Comparison of ENCODE assay signal across 8 cellular contexts in the genomic region with DNA sequence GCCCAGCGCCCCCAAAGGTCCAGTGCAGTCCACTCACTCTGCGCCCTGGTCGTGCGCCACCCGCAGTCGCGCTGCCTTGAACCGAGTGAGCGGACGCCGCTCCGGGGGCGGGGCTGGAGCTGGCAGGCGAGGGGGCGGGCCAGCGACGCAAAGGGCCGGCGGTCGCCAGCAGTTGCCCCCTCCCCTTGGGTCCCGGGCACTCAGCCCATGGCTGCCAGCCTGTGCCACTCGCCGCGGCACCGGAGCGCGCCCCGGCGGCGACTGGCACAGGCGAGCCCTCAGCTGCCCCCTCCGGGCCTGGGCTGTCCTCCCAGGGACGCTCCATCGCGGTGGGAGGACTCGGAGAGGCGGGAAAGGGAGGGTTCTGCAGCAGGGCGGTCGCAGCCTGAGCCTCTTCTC. TPM values are rescaled to one million over a fixed set of nuclear protein-coding genes. Genes with fewer than 3 reads are reported as not detected.
DNase-seq lines count a peak whose midpoint lies in the region; ATAC-seq and TF ChIP-seq lines count a peak whose summit lies in the region.

A gene with protein sequence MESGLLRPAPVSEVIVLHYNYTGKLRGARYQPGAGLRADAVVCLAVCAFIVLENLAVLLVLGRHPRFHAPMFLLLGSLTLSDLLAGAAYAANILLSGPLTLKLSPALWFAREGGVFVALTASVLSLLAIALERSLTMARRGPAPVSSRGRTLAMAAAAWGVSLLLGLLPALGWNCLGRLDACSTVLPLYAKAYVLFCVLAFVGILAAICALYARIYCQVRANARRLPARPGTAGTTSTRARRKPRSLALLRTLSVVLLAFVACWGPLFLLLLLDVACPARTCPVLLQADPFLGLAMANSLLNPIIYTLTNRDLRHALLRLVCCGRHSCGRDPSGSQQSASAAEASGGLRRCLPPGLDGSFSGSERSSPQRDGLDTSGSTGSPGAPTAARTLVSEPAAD (minus strand): TSS at position 87 of the 399 bp plus-strand sequence. CDS start 2,436 bp downstream, outside the sequence.

- no peaks in the 10 kb centered on the region for H3K9me2 ChIP-seq in GM23338 (ENCODE audit: insufficient read depth)

- peak within 1 kb of the TSS; percentile 68 for H3K4me3 Mint-ChIP-seq in GM23338
- H3K4me3 Mint-ChIP-seq in activated CD8-positive, alpha-beta T cell treated with anti-CD3 and anti-CD28 coated beads, Interleukin-2, amount 10 ng/mL, durations not matched to agents 7 days and 5 days, result peak within 1 kb of the TSS; percentile 53

- intact Hi-C loops in head of caudate nucleus (cut with DNase I) (no loop called here), psoas muscle (cut with DNase I) (no loop called here)

- peaks cover 65% of the 10 kb centered on the region for H3K27me3 Mint-ChIP-seq in GM23338 (ENCODE audit: insufficient read depth, low read depth, poor library complexity)
- H3K27me3 Mint-ChIP-seq in activated CD8-positive, alpha-beta T cell treated with anti-CD3 and anti-CD28 coated beads, Interleukin-2, amount 10 ng/mL, durations not matched to agents 7 days and 5 days (ENCODE audit: low read depth), result peaks cover 56% of the 10 kb centered on the region

- 0 out of 2 replicates have a peak, but pooled peaks cover 8% of the 10 kb centered on the region for H4K20me1 ChIP-seq in GM23338 (replicated peaks; ENCODE audit: insufficient read depth)

- H3K36me3 ChIP-seq in GM23338 (ENCODE audit: insufficient read depth) (no peaks in the 10 kb centered on the region), psoas muscle (ENCODE audit: insufficient read depth in 1 of 2, low read depth in 1 of 2) (no peaks in the 10 kb centered on the region)

- CTCF ChIA-PET in AG04450 (lab: Charles Lee), result interaction anchor here (0.5 kb wide), 1 partner anchor 55 kb away, joined by 5 read pairs; no protein-coding TSS in a partner anchor
- CTCF ChIA-PET in activated CD8-positive, alpha-beta T cell treated with anti-CD3 and anti-CD28 coated beads, Interleukin-2, amount 10 ng/mL, durations not matched to agents 7 days and 5 days (lab: Charles Lee), result interaction anchor here (0.9 to 1.6 kb wide), 2 partner anchors 52 to 182 kb away, joined by 3 to 4 read pairs; no protein-coding TSS in a partner anchor

- H3K4me1 ChIP-seq in GM23338 (ENCODE audit: insufficient read depth) (peaks cover 16% of the 10 kb centered on the region), psoas muscle (no peaks in the 10 kb centered on the region)

- no peak within 1 kb of the TSS for H3K27ac ChIP-seq in AG04450 (ENCODE audit: low read depth, low read length)
- no peak within 1 kb of the TSS for H3K27ac ChIP-seq in GM23338 (ENCODE audit: low read depth)
- no peak within 1 kb of the TSS for H3K27ac ChIP-seq in psoas muscle

- H2AFZ ChIP-seq in GM23338, result peak within 1 kb of the TSS; percentile 95

- H3K4me3 ChIP-seq in AG04450 (ENCODE audit: low read depth, low read length) (peak within 1 kb of the TSS; percentile 47), GM23338 (peak within 1 kb of the TSS; percentile 78), psoas muscle (peak within 1 kb of the TSS; percentile 52)

- ATAC-seq in GM23338 (peak; percentile 36), psoas muscle (peak; percentile 45 to 53 (median 48)), HG03469 (IDR thresholded peaks at IDR 0.05; ENCODE audit: unreplicated experiment) (no peak), GM21717 (IDR thresholded peaks at IDR 0.05; ENCODE audit: unreplicated experiment) (no peak)
- no peak for ATAC-seq in activated CD8-positive, alpha-beta T cell treated with anti-CD3 and anti-CD28 coated beads, Interleukin-2, amount 10 ng/mL, durations not matched to agents 7 days and 5 days

- peak within 1 kb of the TSS; percentile 95 for H3K4me2 ChIP-seq in GM23338

- 0 to 4% (median 1%) methylated on average over 17 to 39 of the region's 39 CpGs for WGBS in psoas muscle, 3 donors

- H3K4me1 Mint-ChIP-seq in GM23338, result peaks cover 25% of the 10 kb centered on the region
- H3K4me1 Mint-ChIP-seq in activated CD8-positive, alpha-beta T cell treated with anti-CD3 and anti-CD28 coated beads, Interleukin-2, amount 10 ng/mL, durations not matched to agents 7 days and 5 days (ENCODE audit: low read depth), result peaks cover 44% of the 10 kb centered on the region

- peaks cover 52% of the 10 kb centered on the region for H3K27me3 ChIP-seq in AG04450 (ENCODE audit: control insufficient read depth, insufficient read depth, low read length)
- peaks cover 80% of the 10 kb centered on the region for H3K27me3 ChIP-seq in GM23338 (ENCODE audit: insufficient read depth)
- H3K27me3 ChIP-seq in psoas muscle (ENCODE audit: insufficient read depth in 3 of 3, low read length in 2 of 3), result peaks cover 0 to 74% (median 30%) of the 10 kb centered on the region in 3 donors

- POLR2A ChIA-PET in AG04450 (lab: Yijun Ruan, JAX), result no interaction called here
- POLR2A ChIA-PET in activated CD8-positive, alpha-beta T cell treated with anti-CD3 and anti-CD28 coated beads, Interleukin-2, amount 10 ng/mL, durations not matched to agents 7 days and 5 days (lab: Charles Lee), result interaction anchor here (0.8 kb wide), 1 partner anchor 37 kb away, joined by 3 read pairs; no protein-coding TSS in a partner anchor

- H3K9me3 ChIP-seq in AG04450 (ENCODE audit: control insufficient read depth, insufficient read depth, low read length), result no peaks in the 10 kb centered on the region; the same call in 1 of the 2 replicates
- H3K9me3 ChIP-seq in psoas muscle, result no peaks in the 10 kb centered on the region

- no peaks in the 10 kb centered on the region; the same call in 2 of the 3 replicates for H3K36me3 Mint-ChIP-seq in GM23338 (ENCODE audit: low read depth)
- no peaks in the 10 kb centered on the region for H3K36me3 Mint-ChIP-seq in activated CD8-positive, alpha-beta T cell treated with anti-CD3 and anti-CD28 coated beads, Interleukin-2, amount 10 ng/mL, durations not matched to agents 7 days and 5 days (ENCODE audit: low read depth)

- DNase-seq in AG04450 (ENCODE audit: low read depth, low spot score) (no peak), GM23338 (ENCODE audit: low spot score) (peak; percentile 68), head of caudate nucleus (peak; percentile 75 to 96 (median 90)), psoas muscle (no peak)
- DNase-seq in activated CD8-positive, alpha-beta T cell treated with anti-CD3 and anti-CD28 coated beads, Interleukin-2, amount 10 ng/mL, durations not matched to agents 7 days and 5 days, result no peak
- DNase-seq in NK-92 treated with Interleukin-12 subunit alpha and Interleukin-12 subunit beta, amount 100 ng/mL, for 24 hours (lab: John Stamatoyannopoulos, UW), result no peak

- no peaks in the 10 kb centered on the region; the same call in 2 of the 3 replicates for H3K9me3 Mint-ChIP-seq in GM23338
- H3K9me3 Mint-ChIP-seq in activated CD8-positive, alpha-beta T cell treated with anti-CD3 and anti-CD28 coated beads, Interleukin-2, amount 10 ng/mL, durations not matched to agents 7 days and 5 days (ENCODE audit: insufficient read depth), result no peaks in the 10 kb centered on the region

- peaks cover 21% of the 10 kb centered on the region; the same call in 1 of the 2 replicates for H3F3A ChIP-seq in GM23338 (replicated peaks; ENCODE audit: low read depth)

- H3K27ac Mint-ChIP-seq in GM23338, result no peak within 1 kb of the TSS
- H3K27ac Mint-ChIP-seq in activated CD8-positive, alpha-beta T cell treated with anti-CD3 and anti-CD28 coated beads, Interleukin-2, amount 10 ng/mL, durations not matched to agents 7 days and 5 days, result no peak within 1 kb of the TSS

- TF ChIP-seq CTCF in AG04450 (IDR thresholded peaks at IDR 0.05; ENCODE audit: low read depth, low read length) (no peak), GM23338 (conservative IDR thresholded peaks at IDR 0.05; ENCODE audit: low read depth in 2 of 2) (0 out of 4 replicates have a peak, but pooled peaks of 1 of the 2 experiments have one; percentile 10), psoas muscle (IDR thresholded peaks at IDR 0.05) (no peak)

- no peaks in the 10 kb centered on the region for H3K79me2 ChIP-seq in GM23338 (replicated peaks; ENCODE audit: insufficient read depth)

TF ChIP-seq in GM23338, 12 proteins besides CTCF, POLR2A, EP300 and RAD21 (continues in another document):
- TF ChIP-seq POLR2AphosphoS5 (IDR thresholded peaks at IDR 0.05; ENCODE audit: low read depth) (no peak), NANOG (IDR thresholded peaks at IDR 0.05; ENCODE audit: borderline replicate concordance) (no peak), EZH2 (IDR thresholded peaks at IDR 0.05; ENCODE audit: low read depth, unreplicated experiment) (no peak), STAT1 (IDR thresholded peaks at IDR 0.05; ENCODE audit: unreplicated experiment) (no peak), JUNB (IDR thresholded peaks at IDR 0.05; ENCODE audit: unreplicated experiment) (no peak)
- TF ChIP-seq, protein P1, sequence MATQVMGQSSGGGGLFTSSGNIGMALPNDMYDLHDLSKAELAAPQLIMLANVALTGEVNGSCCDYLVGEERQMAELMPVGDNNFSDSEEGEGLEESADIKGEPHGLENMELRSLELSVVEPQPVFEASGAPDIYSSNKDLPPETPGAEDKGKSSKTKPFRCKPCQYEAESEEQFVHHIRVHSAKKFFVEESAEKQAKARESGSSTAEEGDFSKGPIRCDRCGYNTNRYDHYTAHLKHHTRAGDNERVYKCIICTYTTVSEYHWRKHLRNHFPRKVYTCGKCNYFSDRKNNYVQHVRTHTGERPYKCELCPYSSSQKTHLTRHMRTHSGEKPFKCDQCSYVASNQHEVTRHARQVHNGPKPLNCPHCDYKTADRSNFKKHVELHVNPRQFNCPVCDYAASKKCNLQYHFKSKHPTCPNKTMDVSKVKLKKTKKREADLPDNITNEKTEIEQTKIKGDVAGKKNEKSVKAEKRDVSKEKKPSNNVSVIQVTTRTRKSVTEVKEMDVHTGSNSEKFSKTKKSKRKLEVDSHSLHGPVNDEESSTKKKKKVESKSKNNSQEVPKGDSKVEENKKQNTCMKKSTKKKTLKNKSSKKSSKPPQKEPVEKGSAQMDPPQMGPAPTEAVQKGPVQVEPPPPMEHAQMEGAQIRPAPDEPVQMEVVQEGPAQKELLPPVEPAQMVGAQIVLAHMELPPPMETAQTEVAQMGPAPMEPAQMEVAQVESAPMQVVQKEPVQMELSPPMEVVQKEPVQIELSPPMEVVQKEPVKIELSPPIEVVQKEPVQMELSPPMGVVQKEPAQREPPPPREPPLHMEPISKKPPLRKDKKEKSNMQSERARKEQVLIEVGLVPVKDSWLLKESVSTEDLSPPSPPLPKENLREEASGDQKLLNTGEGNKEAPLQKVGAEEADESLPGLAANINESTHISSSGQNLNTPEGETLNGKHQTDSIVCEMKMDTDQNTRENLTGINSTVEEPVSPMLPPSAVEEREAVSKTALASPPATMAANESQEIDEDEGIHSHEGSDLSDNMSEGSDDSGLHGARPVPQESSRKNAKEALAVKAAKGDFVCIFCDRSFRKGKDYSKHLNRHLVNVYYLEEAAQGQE (IDR thresholded peaks at IDR 0.05; ENCODE audit: unreplicated experiment), result no peak

RNA-seq across cellular contexts. Expression of the gene that starts here (rescaled TPM):
- polyA plus RNA-seq in AG04450 (2011; rRNA removed), result 0.10 and 0.11 TPM in 2 replicates
- not detected in 2 replicates for polyA minus RNA-seq in AG04450 (2011; rRNA and poly(A)+ RNA removed)
- 3.1 and 8.0 TPM in 2 replicates for total RNA-seq in GM23338 (2014; rRNA removed; shearing (Covaris generic))
- 4.6 and 4.8 TPM in 2 replicates for polyA plus RNA-seq in GM23338 (2016; fragmentation: Nextera tagmentation; extraction: Ambion mirVana)
- total RNA-seq in activated CD8-positive, alpha-beta T cell treated with anti-CD3 and anti-CD28 coated beads, Interleukin-2, amount 10 ng/mL, durations not matched to agents 7 days and 5 days, result under 1 TPM; 0.89 to 0.95 TPM
- under 1 TPM; 0.15 to 0.30 (median 0.17) TPM for total RNA-seq in psoas muscle
- polyA plus RNA-seq in psoas muscle, result under 1 TPM; 0.07 to 0.12 (median 0.08) TPM

Comparison
In these comparisons a context has a peak if more than half of its experiments do, and no peak if none do; other contexts are left out.
1. Peak in ATAC-seq and H3K4me3 ChIP-seq in psoas muscle; RNA of the gene not detected or under 1 TPM.
2. DNase-seq: peak in GM23338 (single experiment) and head of caudate nucleus (42 of 42); none in AG04450 (single experiment), activated CD8-positive, alpha-beta T cell treated with anti-CD3 and anti-CD28 coated beads, Interleukin-2, amount 10 ng/mL, durations not matched to agents 7 days and 5 days (single experiment), psoas muscle (0 of 2) and NK-92 treated with Interleukin-12 subunit alpha and Interleukin-12 subunit beta, amount 100 ng/mL, for 24 hours (single experiment).
3. Peak in every context shown above with its lines, with median percentiles within 50 percentile points of each other: H3K4me3 ChIP-seq.